1 cellular context compared by ENCODE assay signal in genomic region chr3:44338010-44338827, GRCh38.
A peak's percentile ranks its signal among the peaks of the same experiment; 100 is the strongest.
TF ChIP-seq lines count a peak whose summit lies in the region.

A gene with protein sequence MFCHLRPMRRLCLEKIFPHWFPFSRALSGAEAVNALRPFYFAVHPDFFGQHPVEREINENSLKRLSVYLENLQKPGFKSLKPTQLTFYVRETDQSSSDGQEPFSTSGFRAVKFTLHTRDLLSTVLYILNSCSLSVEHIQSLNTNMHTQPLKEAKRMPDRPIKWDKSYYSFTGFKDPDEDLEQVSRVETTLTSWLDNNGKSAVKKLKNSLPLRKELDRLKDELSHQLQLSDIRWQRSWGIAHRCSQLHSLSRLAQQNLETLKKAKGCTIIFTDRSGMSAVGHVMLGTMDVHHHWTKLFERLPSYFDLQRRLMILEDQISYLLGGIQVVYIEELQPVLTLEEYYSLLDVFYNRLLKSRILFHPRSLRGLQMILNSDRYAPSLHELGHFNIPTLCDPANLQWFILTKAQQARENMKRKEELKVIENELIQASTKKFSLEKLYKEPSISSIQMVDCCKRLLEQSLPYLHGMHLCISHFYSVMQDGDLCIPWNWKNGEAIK (plus strand): TSS chr3:44338766. CDS start chr3:44354783, 16,017 bp downstream.

TF ChIP-seq in HepG2, 621 proteins besides CTCF, POLR2A, EP300 and RAD21 (continued from another document and continues in another):
- TF ChIP-seq, protein P1, sequence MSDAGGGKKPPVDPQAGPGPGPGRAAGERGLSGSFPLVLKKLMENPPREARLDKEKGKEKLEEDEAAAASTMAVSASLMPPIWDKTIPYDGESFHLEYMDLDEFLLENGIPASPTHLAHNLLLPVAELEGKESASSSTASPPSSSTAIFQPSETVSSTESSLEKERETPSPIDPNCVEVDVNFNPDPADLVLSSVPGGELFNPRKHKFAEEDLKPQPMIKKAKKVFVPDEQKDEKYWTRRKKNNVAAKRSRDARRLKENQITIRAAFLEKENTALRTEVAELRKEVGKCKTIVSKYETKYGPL (CRISPR knock-in tag; IDR thresholded peaks at IDR 0.05) = peak; percentile 2; the same call in 1 of the 2 replicates
- TF ChIP-seq ZNF496 (CRISPR knock-in tag; IDR thresholded peaks at IDR 0.05; ENCODE audit: insufficient replicate concordance) (no peak), BATF2 (CRISPR knock-in tag; IDR thresholded peaks at IDR 0.05) (peak; percentile 99), ZMAT5 (CRISPR knock-in tag; IDR thresholded peaks at IDR 0.05; ENCODE audit: borderline replicate concordance, low read depth) (no peak), ZNF605 (CRISPR knock-in tag; IDR thresholded peaks at IDR 0.05) (peak; percentile 100), ETV6 (CRISPR knock-in tag; conservative IDR thresholded peaks at IDR 0.05) (peak; percentile 26; the same call in 1 of the 2 replicates), NPAS2 (CRISPR knock-in tag; IDR thresholded peaks at IDR 0.05; ENCODE audit: borderline replicate concordance) (no peak), ATF3 (CRISPR knock-in tag; IDR thresholded peaks at IDR 0.05) (peak; percentile 78), PRMT3 (CRISPR knock-in tag; IDR thresholded peaks at IDR 0.05; ENCODE audit: borderline replicate concordance, low read depth) (peak; percentile 88), BCLAF1 (IDR thresholded peaks at IDR 0.05) (no peak), SMAD3 (CRISPR knock-in tag; IDR thresholded peaks at IDR 0.05) (peak; percentile 27; the same call in 1 of the 2 replicates), GATA4 (IDR thresholded peaks at IDR 0.05; ENCODE audit: borderline replicate concordance, low read depth) (peak; percentile 66), ZNF205 (CRISPR knock-in tag; IDR thresholded peaks at IDR 0.05) (peak; percentile 68), ZNF557 (CRISPR knock-in tag; IDR thresholded peaks at IDR 0.05) (peak; percentile 30), ZNF619 (CRISPR knock-in tag; IDR thresholded peaks at IDR 0.05) (peak; percentile 94; the same call in 1 of the 2 replicates), ZFYVE20 (CRISPR knock-in tag; IDR thresholded peaks at IDR 0.05; ENCODE audit: borderline replicate concordance, low read depth) (peak; percentile 79; the same call in 1 of the 2 replicates), ZNF660 (CRISPR knock-in tag; IDR thresholded peaks at IDR 0.05; ENCODE audit: borderline replicate concordance, low read depth) (0 out of 2 replicates have a peak, but pooled peaks have one; percentile 14), ZNF44 (CRISPR knock-in tag; IDR thresholded peaks at IDR 0.05) (peak; percentile 93), FOXK2 (IDR thresholded peaks at IDR 0.05) (no peak), ZNF337 (CRISPR knock-in tag; IDR thresholded peaks at IDR 0.05; ENCODE audit: borderline replicate concordance, low read depth) (peak; percentile 66; the same call in 1 of the 2 replicates), NCOA2 (CRISPR knock-in tag; IDR thresholded peaks at IDR 0.05) (peak; percentile 63), SNAPC5 (CRISPR knock-in tag; IDR thresholded peaks at IDR 0.05; ENCODE audit: borderline replicate concordance) (peak; percentile 48; the same call in 1 of the 2 replicates)
- TF ChIP-seq, protein P2, sequence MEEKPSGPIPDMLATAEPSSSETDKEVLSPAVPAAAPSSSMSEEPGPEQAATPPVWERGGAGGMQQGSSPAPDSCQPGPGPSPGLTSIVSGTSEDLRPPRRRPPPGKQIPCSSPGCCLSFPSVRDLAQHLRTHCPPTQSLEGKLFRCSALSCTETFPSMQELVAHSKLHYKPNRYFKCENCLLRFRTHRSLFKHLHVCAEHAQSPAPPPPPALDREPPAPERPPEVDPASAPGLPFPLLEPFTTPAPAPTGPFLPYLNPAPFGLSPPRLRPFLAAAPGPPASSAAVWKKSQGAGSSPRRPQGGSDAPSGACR (CRISPR knock-in tag; IDR thresholded peaks at IDR 0.05) = peak; percentile 79; the same call in 1 of the 2 replicates
- TF ChIP-seq, protein P3, sequence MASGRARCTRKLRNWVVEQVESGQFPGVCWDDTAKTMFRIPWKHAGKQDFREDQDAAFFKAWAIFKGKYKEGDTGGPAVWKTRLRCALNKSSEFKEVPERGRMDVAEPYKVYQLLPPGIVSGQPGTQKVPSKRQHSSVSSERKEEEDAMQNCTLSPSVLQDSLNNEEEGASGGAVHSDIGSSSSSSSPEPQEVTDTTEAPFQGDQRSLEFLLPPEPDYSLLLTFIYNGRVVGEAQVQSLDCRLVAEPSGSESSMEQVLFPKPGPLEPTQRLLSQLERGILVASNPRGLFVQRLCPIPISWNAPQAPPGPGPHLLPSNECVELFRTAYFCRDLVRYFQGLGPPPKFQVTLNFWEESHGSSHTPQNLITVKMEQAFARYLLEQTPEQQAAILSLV (CRISPR knock-in tag; IDR thresholded peaks at IDR 0.05; ENCODE audit: borderline replicate concordance) = peak; percentile 99
- TF ChIP-seq, protein P4, sequence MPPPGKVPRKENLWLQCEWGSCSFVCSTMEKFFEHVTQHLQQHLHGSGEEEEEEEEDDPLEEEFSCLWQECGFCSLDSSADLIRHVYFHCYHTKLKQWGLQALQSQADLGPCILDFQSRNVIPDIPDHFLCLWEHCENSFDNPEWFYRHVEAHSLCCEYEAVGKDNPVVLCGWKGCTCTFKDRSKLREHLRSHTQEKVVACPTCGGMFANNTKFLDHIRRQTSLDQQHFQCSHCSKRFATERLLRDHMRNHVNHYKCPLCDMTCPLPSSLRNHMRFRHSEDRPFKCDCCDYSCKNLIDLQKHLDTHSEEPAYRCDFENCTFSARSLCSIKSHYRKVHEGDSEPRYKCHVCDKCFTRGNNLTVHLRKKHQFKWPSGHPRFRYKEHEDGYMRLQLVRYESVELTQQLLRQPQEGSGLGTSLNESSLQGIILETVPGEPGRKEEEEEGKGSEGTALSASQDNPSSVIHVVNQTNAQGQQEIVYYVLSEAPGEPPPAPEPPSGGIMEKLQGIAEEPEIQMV (CRISPR knock-in tag; IDR thresholded peaks at IDR 0.05; ENCODE audit: low read depth) = peak; percentile 86
- TF ChIP-seq, protein P5, sequence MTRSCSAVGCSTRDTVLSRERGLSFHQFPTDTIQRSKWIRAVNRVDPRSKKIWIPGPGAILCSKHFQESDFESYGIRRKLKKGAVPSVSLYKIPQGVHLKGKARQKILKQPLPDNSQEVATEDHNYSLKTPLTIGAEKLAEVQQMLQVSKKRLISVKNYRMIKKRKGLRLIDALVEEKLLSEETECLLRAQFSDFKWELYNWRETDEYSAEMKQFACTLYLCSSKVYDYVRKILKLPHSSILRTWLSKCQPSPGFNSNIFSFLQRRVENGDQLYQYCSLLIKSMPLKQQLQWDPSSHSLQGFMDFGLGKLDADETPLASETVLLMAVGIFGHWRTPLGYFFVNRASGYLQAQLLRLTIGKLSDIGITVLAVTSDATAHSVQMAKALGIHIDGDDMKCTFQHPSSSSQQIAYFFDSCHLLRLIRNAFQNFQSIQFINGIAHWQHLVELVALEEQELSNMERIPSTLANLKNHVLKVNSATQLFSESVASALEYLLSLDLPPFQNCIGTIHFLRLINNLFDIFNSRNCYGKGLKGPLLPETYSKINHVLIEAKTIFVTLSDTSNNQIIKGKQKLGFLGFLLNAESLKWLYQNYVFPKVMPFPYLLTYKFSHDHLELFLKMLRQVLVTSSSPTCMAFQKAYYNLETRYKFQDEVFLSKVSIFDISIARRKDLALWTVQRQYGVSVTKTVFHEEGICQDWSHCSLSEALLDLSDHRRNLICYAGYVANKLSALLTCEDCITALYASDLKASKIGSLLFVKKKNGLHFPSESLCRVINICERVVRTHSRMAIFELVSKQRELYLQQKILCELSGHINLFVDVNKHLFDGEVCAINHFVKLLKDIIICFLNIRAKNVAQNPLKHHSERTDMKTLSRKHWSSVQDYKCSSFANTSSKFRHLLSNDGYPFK (CRISPR knock-in tag; IDR thresholded peaks at IDR 0.05; ENCODE audit: borderline replicate concordance) = peak; percentile 96
- TF ChIP-seq, protein P6, sequence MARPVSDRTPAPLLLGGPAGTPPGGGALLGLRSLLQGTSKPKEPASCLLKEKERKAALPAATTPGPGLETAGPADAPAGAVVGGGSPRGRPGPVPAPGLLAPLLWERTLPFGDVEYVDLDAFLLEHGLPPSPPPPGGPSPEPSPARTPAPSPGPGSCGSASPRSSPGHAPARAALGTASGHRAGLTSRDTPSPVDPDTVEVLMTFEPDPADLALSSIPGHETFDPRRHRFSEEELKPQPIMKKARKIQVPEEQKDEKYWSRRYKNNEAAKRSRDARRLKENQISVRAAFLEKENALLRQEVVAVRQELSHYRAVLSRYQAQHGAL (CRISPR knock-in tag; IDR thresholded peaks at IDR 0.05; ENCODE audit: not compliant biosample characterization) = peak; percentile 94
- TF ChIP-seq, protein P7, sequence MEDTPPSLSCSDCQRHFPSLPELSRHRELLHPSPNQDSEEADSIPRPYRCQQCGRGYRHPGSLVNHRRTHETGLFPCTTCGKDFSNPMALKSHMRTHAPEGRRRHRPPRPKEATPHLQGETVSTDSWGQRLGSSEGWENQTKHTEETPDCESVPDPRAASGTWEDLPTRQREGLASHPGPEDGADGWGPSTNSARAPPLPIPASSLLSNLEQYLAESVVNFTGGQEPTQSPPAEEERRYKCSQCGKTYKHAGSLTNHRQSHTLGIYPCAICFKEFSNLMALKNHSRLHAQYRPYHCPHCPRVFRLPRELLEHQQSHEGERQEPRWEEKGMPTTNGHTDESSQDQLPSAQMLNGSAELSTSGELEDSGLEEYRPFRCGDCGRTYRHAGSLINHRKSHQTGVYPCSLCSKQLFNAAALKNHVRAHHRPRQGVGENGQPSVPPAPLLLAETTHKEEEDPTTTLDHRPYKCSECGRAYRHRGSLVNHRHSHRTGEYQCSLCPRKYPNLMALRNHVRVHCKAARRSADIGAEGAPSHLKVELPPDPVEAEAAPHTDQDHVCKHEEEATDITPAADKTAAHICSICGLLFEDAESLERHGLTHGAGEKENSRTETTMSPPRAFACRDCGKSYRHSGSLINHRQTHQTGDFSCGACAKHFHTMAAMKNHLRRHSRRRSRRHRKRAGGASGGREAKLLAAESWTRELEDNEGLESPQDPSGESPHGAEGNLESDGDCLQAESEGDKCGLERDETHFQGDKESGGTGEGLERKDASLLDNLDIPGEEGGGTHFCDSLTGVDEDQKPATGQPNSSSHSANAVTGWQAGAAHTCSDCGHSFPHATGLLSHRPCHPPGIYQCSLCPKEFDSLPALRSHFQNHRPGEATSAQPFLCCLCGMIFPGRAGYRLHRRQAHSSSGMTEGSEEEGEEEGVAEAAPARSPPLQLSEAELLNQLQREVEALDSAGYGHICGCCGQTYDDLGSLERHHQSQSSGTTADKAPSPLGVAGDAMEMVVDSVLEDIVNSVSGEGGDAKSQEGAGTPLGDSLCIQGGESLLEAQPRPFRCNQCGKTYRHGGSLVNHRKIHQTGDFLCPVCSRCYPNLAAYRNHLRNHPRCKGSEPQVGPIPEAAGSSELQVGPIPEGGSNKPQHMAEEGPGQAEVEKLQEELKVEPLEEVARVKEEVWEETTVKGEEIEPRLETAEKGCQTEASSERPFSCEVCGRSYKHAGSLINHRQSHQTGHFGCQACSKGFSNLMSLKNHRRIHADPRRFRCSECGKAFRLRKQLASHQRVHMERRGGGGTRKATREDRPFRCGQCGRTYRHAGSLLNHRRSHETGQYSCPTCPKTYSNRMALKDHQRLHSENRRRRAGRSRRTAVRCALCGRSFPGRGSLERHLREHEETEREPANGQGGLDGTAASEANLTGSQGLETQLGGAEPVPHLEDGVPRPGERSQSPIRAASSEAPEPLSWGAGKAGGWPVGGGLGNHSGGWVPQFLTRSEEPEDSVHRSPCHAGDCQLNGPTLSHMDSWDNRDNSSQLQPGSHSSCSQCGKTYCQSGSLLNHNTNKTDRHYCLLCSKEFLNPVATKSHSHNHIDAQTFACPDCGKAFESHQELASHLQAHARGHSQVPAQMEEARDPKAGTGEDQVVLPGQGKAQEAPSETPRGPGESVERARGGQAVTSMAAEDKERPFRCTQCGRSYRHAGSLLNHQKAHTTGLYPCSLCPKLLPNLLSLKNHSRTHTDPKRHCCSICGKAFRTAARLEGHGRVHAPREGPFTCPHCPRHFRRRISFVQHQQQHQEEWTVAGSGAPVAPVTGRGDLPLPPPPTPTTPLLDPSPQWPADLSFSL (CRISPR knock-in tag; IDR thresholded peaks at IDR 0.05) = no peak
- TF ChIP-seq, protein P8, sequence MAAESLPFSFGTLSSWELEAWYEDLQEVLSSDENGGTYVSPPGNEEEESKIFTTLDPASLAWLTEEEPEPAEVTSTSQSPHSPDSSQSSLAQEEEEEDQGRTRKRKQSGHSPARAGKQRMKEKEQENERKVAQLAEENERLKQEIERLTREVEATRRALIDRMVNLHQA (CRISPR knock-in tag; IDR thresholded peaks at IDR 0.05) = no peak
